ENCODE assay signal across 1 cellular context in genomic region chr19:5337886-5338595, GRCh38.
TF ChIP-seq lines count a peak whose summit lies in the region.

No MANE protein-coding gene starts in this region.

TF ChIP-seq in SK-N-SH treated with all-trans-retinoic acid at 6 μM for 48 hours, 23 proteins besides CTCF, POLR2A, EP300 and RAD21 (continued from another document):
- no peak for TF ChIP-seq PATZ1 (CRISPR knock-in tag; IDR thresholded peaks at IDR 0.05; ENCODE audit: borderline replicate concordance)
- TF ChIP-seq CSRNP3 (CRISPR knock-in tag; IDR thresholded peaks at IDR 0.05): no peak
